24 cellular contexts compared by ENCODE assay signal in the genomic region with DNA sequence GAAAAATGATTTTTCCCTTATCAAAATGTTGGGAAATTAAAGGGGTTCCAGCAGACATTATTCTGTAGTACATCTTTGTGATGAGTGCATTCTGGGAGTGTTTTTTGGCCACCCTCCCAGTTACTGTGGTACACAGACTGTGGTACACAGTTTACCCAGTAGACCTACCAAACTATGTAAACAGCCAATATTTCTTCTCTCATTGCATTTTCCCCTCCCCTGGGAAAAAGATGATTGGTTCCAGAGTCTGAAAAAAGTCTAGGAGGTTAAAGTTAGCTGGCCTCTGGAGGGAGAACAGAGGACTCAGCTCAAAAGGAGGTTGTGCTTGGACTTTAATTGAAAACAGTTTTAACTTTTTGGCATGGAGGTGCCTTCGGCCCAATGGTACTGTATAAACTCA. TPM values are rescaled to one million over a fixed set of nuclear protein-coding genes. Genes with fewer than 3 reads are reported as not detected.
DNase-seq lines count a peak whose midpoint lies in the region; ATAC-seq, FAIRE-seq and TF ChIP-seq lines count a peak whose summit lies in the region.
"Had no signal": no experiment of that assay in that cellular context is flagged by ENCODE, and none has a peak within 500 bp of the region (broad histone marks: within the 10 kb centered on the region; RNA-seq: fewer than 3 reads in every experiment).

No MANE protein-coding gene starts in this region.

- no peak overlapping the region for H3K27ac ChIP-seq in liver (ENCODE audit: low read depth in 1 of 2, low read length in 2 of 2)
- no peak overlapping the region for H3K27ac ChIP-seq in HepG2 (ENCODE audit: extremely low read length, insufficient read depth, low read length)
- H3K27ac ChIP-seq: 22Rv1, heart left ventricle, neutrophil, prostate gland, upper lobe of left lung had no signal

- CTCF ChIA-PET in HepG2 (lab: Yijun Ruan, JAX; ENCODE audit: low intra/inter-chr PET ratio, low total read pairs) = no interaction called here

- H3K4me3 ChIP-seq in liver (ENCODE audit: low read depth in 1 of 3, low read length in 3 of 3) (no peak overlapping the region), HepG2 (replicated peaks in 1 of 3; ENCODE audit: insufficient read depth in 1 of 3, low read depth in 2 of 3, low read length in 3 of 3) (no peak overlapping the region), astrocyte of the spinal cord (ENCODE audit: low read depth, low read length) (no peak overlapping the region), fibroblast of villous mesenchyme (ENCODE audit: low read depth, low read length) (no peak overlapping the region)
- H3K4me3 ChIP-seq: GM12878, heart left ventricle, prostate gland, upper lobe of left lung had no signal

- no peak for TF ChIP-seq POLR2A in HepG2 (IDR thresholded peaks at IDR 0.05; ENCODE audit: insufficient read depth in 1 of 2, low read depth in 2 of 2, low read length in 2 of 2)

- TF ChIP-seq EP300 in HepG2 (IDR thresholded peaks at IDR 0.05; ENCODE audit: low read depth in 2 of 2, low read length in 2 of 2) (no peak), HepG2 (CRISPR knock-in tag; IDR thresholded peaks at IDR 0.05; ENCODE audit: borderline replicate concordance) (no peak)

- WGBS in liver = 79% methylated on average over 1 of the region's 1 CpG
- 100% methylated on average over 1 of the region's 1 CpG for WGBS in HepG2 (ENCODE audit: low lambda C conversion rate)

- H3K4me1 ChIP-seq in liver (ENCODE audit: control insufficient read depth in 4 of 4, insufficient read depth in 4 of 4, low read length in 3 of 4) = peaks cover 5 to 51% (median 28%) of the 10 kb centered on the region in 4 donors
- H3K4me1 ChIP-seq in HepG2 (ENCODE audit: insufficient read depth, low read length) = peaks cover 66% of the 10 kb centered on the region
- H3K4me1 ChIP-seq: prostate gland had no signal

- intact Hi-C loops in HepG2 (cut with micrococcal nuclease; ENCODE audit: unreplicated experiment) = no loop called here

- no TSS peak for BruUV-seq in HepG2 (replicated peaks; lab: Mats Ljungman, UMichigan)

- H3K27me3 ChIP-seq in liver (ENCODE audit: control insufficient read depth in 4 of 4, insufficient read depth in 4 of 4, low read length in 3 of 4) (no peaks in the 10 kb centered on the region), HepG2 (ENCODE audit: control insufficient read depth in 1 of 2, insufficient read depth in 2 of 2, low read length in 2 of 2) (no peaks in the 10 kb centered on the region)
- H3K27me3 ChIP-seq: heart left ventricle, neutrophil, upper lobe of left lung had no signal

- DNase-seq in HepG2 (ENCODE audit: low spot score) (no peak), astrocyte of the spinal cord (ENCODE audit: low read depth, low spot score) (peak; percentile 53), fibroblast of villous mesenchyme (ENCODE audit: low read depth) (peak; percentile 70), stromal cell of bone marrow (ENCODE audit: low read depth) (peak; percentile 69), cerebellar cortex (ENCODE audit: low spot score) (no peak), DMS 273 treated with DMSO at 0.1 percent for 48 hours (lab: John Stamatoyannopoulos, UW) (no peak), GM13976 (ENCODE audit: low spot score) (no peak)
- DNase-seq: activated CD4-positive, alpha-beta T cell treated with anti-CD3 and anti-CD28 coated beads for 48 hours; aorta; effector CD8-positive, alpha-beta T cell; heart left ventricle; NCI-H1417; NCI-H446 treated with DMSO at 0.1 percent for 48 hours; small intestine; stimulated activated CD4-positive, alpha-beta T cell treated with anti-CD3 and anti-CD28 coated beads, Interleukin-2, amount 100 ng/mL, for 24 hours; substantia nigra had no signal

- TF ChIP-seq RAD21 in liver (IDR thresholded peaks at IDR 0.05) (no peak), HepG2 (CRISPR knock-in tag; IDR thresholded peaks at IDR 0.05) (no peak)

- in situ Hi-C loops in HepG2 (cut with HindIII; ENCODE audit: extremely low pct_ligation_motif_present, low pct_unique_long_range_greater_than_20kb) = no loop called here
- in situ Hi-C loops in astrocyte of the spinal cord (cut with HindIII; ENCODE audit: low sequenced_read_pairs) = no loop called here
- in situ Hi-C loops in GM13976 (cut with MboI; ENCODE audit: low sequenced_read_pairs, unreplicated experiment) = no loop called here

- H3K9me3 ChIP-seq in liver (ENCODE audit: control insufficient read depth in 4 of 4, low read length in 3 of 4) (no peaks in the 10 kb centered on the region), HepG2 (ENCODE audit: low read length) (no peaks in the 10 kb centered on the region)
- H3K9me3 ChIP-seq: heart left ventricle, neutrophil, prostate gland, upper lobe of left lung had no signal

- no peak for ATAC-seq in HepG2
- ATAC-seq: GM12878, HCT116, heart left ventricle, Right ventricle myocardium inferior had no signal

- TF ChIP-seq CTCF in liver (IDR thresholded peaks at IDR 0.05; ENCODE audit: low read depth, low read length, missing input control) (no peak), HepG2 (CRISPR knock-in tag; IDR thresholded peaks at IDR 0.05) (no peak), astrocyte of the spinal cord (IDR thresholded peaks at IDR 0.05; ENCODE audit: low read depth, low read length) (no peak), fibroblast of villous mesenchyme (IDR thresholded peaks at IDR 0.05; ENCODE audit: insufficient read depth, low read depth, low read length) (no peak), GM13976 (IDR thresholded peaks at IDR 0.05; ENCODE audit: borderline replicate concordance, control extremely low read depth, extremely low read depth, insufficient read depth, missing control alignments) (no peak)

- POLR2A ChIA-PET in HepG2 (lab: Yijun Ruan, JAX) = no interaction called here

- H2AFZ ChIP-seq in HepG2 (ENCODE audit: low read length) = no peak overlapping the region

- no peak overlapping the region for H3K4me2 ChIP-seq in HepG2 (ENCODE audit: low read depth, low read length)

- H3K36me3 ChIP-seq in liver (ENCODE audit: control insufficient read depth in 4 of 4, insufficient read depth in 3 of 4, low read depth in 1 of 4, low read length in 3 of 4) (peaks cover 2 to 45% (median 38%) of the 10 kb centered on the region in 4 donors), HepG2 (replicated peaks in 1 of 2; ENCODE audit: control insufficient read depth in 1 of 2, insufficient read depth in 2 of 2, low read length in 2 of 2) (peaks cover 20 to 69% of the 10 kb centered on the region in 2 experiments)
- H3K36me3 ChIP-seq: prostate gland had no signal

- no peak overlapping the region for H3K9ac ChIP-seq in liver (ENCODE audit: low read depth in 1 of 2, low read length in 2 of 2)
- no peak overlapping the region for H3K9ac ChIP-seq in HepG2 (ENCODE audit: insufficient read depth, low read depth, low read length)

- no peaks in the 10 kb centered on the region for H3K79me2 ChIP-seq in HepG2 (ENCODE audit: insufficient read depth, low read length)

- H4K20me1 ChIP-seq in HepG2 (ENCODE audit: insufficient read depth, low read length) = no peaks in the 10 kb centered on the region

- no peak for FAIRE-seq in HepG2 (lab: Jason Lieb, UNC)
- FAIRE-seq: GM12878, small intestine had no signal

TF ChIP-seq in liver, 16 proteins besides CTCF, POLR2A, EP300 and RAD21:
- TF ChIP-seq, protein P1, sequence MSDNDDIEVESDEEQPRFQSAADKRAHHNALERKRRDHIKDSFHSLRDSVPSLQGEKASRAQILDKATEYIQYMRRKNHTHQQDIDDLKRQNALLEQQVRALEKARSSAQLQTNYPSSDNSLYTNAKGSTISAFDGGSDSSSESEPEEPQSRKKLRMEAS (IDR thresholded peaks at IDR 0.05) = no peak
- TF ChIP-seq HNF4A (conservative IDR thresholded peaks at IDR 0.05) = peak; percentile 10 to 38

TF ChIP-seq in HepG2, 621 proteins besides CTCF, POLR2A, EP300 and RAD21:
- TF ChIP-seq JUNB (CRISPR knock-in tag; IDR thresholded peaks at IDR 0.05; ENCODE audit: borderline replicate concordance) = no peak
- TF ChIP-seq ZFY (CRISPR knock-in tag; IDR thresholded peaks at IDR 0.05) = no peak

RNA-seq across cellular contexts. Expression of a gene that starts 42.5 kb away (rescaled TPM):
- total RNA-seq in liver (100 to 1,000 TPM in 1 of 2 donors, 10 to 100 TPM in 1; 57.3 to 224 TPM), HepG2 (2016; rRNA removed; fragmentation: Illumina TruSeq; extraction: Trizol) (105 and 122 TPM in 2 replicates), fibroblast of villous mesenchyme (48.6 and 62.2 TPM in 2 replicates)
- polyA plus RNA-seq in liver (100 to 1,000 TPM; 117 to 123 TPM), HepG2 (2011; rRNA removed) (49.2 and 51.6 TPM in 2 replicates)
- 59.3 and 60.5 TPM in 2 replicates for total RNA-seq in HepG2 (2016; cell fraction: cytosol; rRNA removed; fragmentation: Illumina TruSeq; extraction: Trizol; ENCODE audit: low read depth)
- 107 TPM in 2 replicates for total RNA-seq in HepG2 (2016; cell fraction: insoluble cytoplasmic fraction; rRNA removed; fragmentation: Illumina TruSeq; extraction: Trizol)
- total RNA-seq in HepG2 (2016; cell fraction: membrane; rRNA removed; fragmentation: Illumina TruSeq; extraction: Trizol) = 105 and 112 TPM in 2 replicates
- 52.5 and 58.8 TPM in 2 replicates for total RNA-seq in HepG2 (2016; cell fraction: nucleus; rRNA removed; fragmentation: Illumina TruSeq; extraction: Trizol)
- 49.9 and 50.0 TPM in 2 replicates for polyA plus RNA-seq in HepG2 (2011; cell fraction: cytosol; rRNA removed)
- polyA plus RNA-seq in HepG2 (2011; cell fraction: nucleus; rRNA removed) = 21.6 and 21.7 TPM in 2 replicates
- polyA plus RNA-seq in HepG2 (2012) = 99.6 and 140 TPM in 2 replicates
- 57.2 and 57.6 TPM in 2 replicates for polyA plus RNA-seq in HepG2 (2016; cell fraction: cytosol; fragmentation: Illumina TruSeq; extraction: Trizol; ENCODE audit: low read depth)
- polyA plus RNA-seq in HepG2 (2016; cell fraction: insoluble cytoplasmic fraction; fragmentation: Illumina TruSeq; extraction: Trizol; ENCODE audit: low read depth) = 89.8 and 107 TPM in 2 replicates
- polyA plus RNA-seq in HepG2 (2016; cell fraction: membrane; fragmentation: Illumina TruSeq; extraction: Trizol; ENCODE audit: low read depth) = 68.6 and 74.3 TPM in 2 replicates
- 44.1 and 47.6 TPM in 2 replicates for polyA plus RNA-seq in HepG2 (2016; cell fraction: nucleus; fragmentation: Illumina TruSeq; extraction: Trizol; ENCODE audit: insufficient read depth, low read depth)
- polyA minus RNA-seq in HepG2 (2011; rRNA and poly(A)+ RNA removed; ENCODE audit: low replicate concordance) = 39.4 and 62.3 TPM in 2 replicates
- 49.2 and 52.4 TPM in 2 replicates for polyA minus RNA-seq in HepG2 (2011; cell fraction: cytosol; rRNA and poly(A)+ RNA removed)
- polyA minus RNA-seq in HepG2 (2011; cell fraction: nucleus; rRNA and poly(A)+ RNA removed) = 48.6 and 52.9 TPM in 2 replicates

Comparison
In these comparisons a context has a peak if more than half of its experiments do, and no peak if none do; other contexts are left out.
1. DNase-seq: peak in astrocyte of the spinal cord (single experiment), fibroblast of villous mesenchyme (single experiment) and stromal cell of bone marrow (single experiment); none in HepG2 (single experiment), cerebellar cortex (single experiment), DMS 273 treated with DMSO at 0.1 percent for 48 hours (single experiment) and GM13976 (single experiment).